1 cellular context compared by ENCODE assay signal in genomic region chr6:52724406-52725121, GRCh38.
TF ChIP-seq lines count a peak whose summit lies in the region.

No MANE protein-coding gene starts in this region.

TF ChIP-seq in HepG2, 621 proteins besides CTCF, POLR2A, EP300 and RAD21 (continued from another document and continues in another):
- TF ChIP-seq ZFP91 (CRISPR knock-in tag; IDR thresholded peaks at IDR 0.05; ENCODE audit: borderline replicate concordance) (peak; percentile 67), ZNF225 (CRISPR knock-in tag; IDR thresholded peaks at IDR 0.05) (no peak; the same call in 1 of the 2 replicates), TCF12 (IDR thresholded peaks at IDR 0.05) (no peak), TCF12 (CRISPR knock-in tag; IDR thresholded peaks at IDR 0.05) (0 out of 2 replicates have a peak, but pooled peaks have one; percentile 14), CENPT (CRISPR knock-in tag; IDR thresholded peaks at IDR 0.05; ENCODE audit: low read depth) (no peak), ZNF549 (CRISPR knock-in tag; IDR thresholded peaks at IDR 0.05) (no peak), CAMTA2 (CRISPR knock-in tag; IDR thresholded peaks at IDR 0.05; ENCODE audit: borderline replicate concordance) (peak; percentile 43; the same call in 1 of the 2 replicates), SPEN (CRISPR knock-in tag; IDR thresholded peaks at IDR 0.05; ENCODE audit: low read depth) (no peak), ARID5B (CRISPR knock-in tag; IDR thresholded peaks at IDR 0.05) (peak; percentile 74), ZNF709 (CRISPR knock-in tag; IDR thresholded peaks at IDR 0.05) (no peak), ZBTB4 (CRISPR knock-in tag; IDR thresholded peaks at IDR 0.05; ENCODE audit: borderline replicate concordance) (peak; percentile 75; the same call in 1 of the 2 replicates), ZNF703 (CRISPR knock-in tag; IDR thresholded peaks at IDR 0.05; ENCODE audit: borderline replicate concordance) (no peak), HDAC6 (IDR thresholded peaks at IDR 0.05; ENCODE audit: low read depth, low read length) (no peak), ZNF772 (CRISPR knock-in tag; IDR thresholded peaks at IDR 0.05) (no peak), SETDB1 (CRISPR knock-in tag; IDR thresholded peaks at IDR 0.05; ENCODE audit: borderline replicate concordance) (no peak), MAF1 (CRISPR knock-in tag; IDR thresholded peaks at IDR 0.05; ENCODE audit: borderline replicate concordance) (no peak), ARNT2 (CRISPR knock-in tag; IDR thresholded peaks at IDR 0.05; ENCODE audit: low read depth) (peak; percentile 54; the same call in 1 of the 2 replicates), SIN3B (IDR thresholded peaks at IDR 0.05; ENCODE audit: low read length) (0 out of 2 replicates have a peak, but pooled peaks have one; percentile 45), ZNF484 (CRISPR knock-in tag; IDR thresholded peaks at IDR 0.05; ENCODE audit: borderline replicate concordance, low read depth) (no peak), ZBTB8A (CRISPR knock-in tag; IDR thresholded peaks at IDR 0.05; ENCODE audit: borderline replicate concordance, low read depth) (no peak), RELA (CRISPR knock-in tag; IDR thresholded peaks at IDR 0.05) (no peak), DR1 (CRISPR knock-in tag; IDR thresholded peaks at IDR 0.05) (no peak), YEATS4 (CRISPR knock-in tag; IDR thresholded peaks at IDR 0.05; ENCODE audit: borderline replicate concordance) (no peak), ATF1 (CRISPR knock-in tag; IDR thresholded peaks at IDR 0.05) (no peak), ZSCAN31 (CRISPR knock-in tag; IDR thresholded peaks at IDR 0.05; ENCODE audit: low read depth) (0 out of 2 replicates have a peak, but pooled peaks have one; percentile 27), MAFG (CRISPR knock-in tag; IDR thresholded peaks at IDR 0.05) (no peak), GABPB1 (CRISPR knock-in tag; IDR thresholded peaks at IDR 0.05) (peak; percentile 13; the same call in 1 of the 2 replicates), ELF1 (CRISPR knock-in tag; IDR thresholded peaks at IDR 0.05) (0 out of 2 replicates have a peak, but pooled peaks have one; percentile 8), AKNA (CRISPR knock-in tag; IDR thresholded peaks at IDR 0.05; ENCODE audit: borderline replicate concordance) (no peak), GTF2F1 (IDR thresholded peaks at IDR 0.05; ENCODE audit: low read length) (no peak), ZNF781 (CRISPR knock-in tag; IDR thresholded peaks at IDR 0.05; ENCODE audit: borderline replicate concordance, not compliant biosample characterization) (peak; percentile 38), MED1 (CRISPR knock-in tag; IDR thresholded peaks at IDR 0.05) (peak; percentile 70), ZNF446 (CRISPR knock-in tag; IDR thresholded peaks at IDR 0.05) (no peak), ZFP41 (CRISPR knock-in tag; IDR thresholded peaks at IDR 0.05; ENCODE audit: borderline replicate concordance) (no peak), ZNF383 (CRISPR knock-in tag; IDR thresholded peaks at IDR 0.05; ENCODE audit: borderline replicate concordance) (no peak), ERF (CRISPR knock-in tag; IDR thresholded peaks at IDR 0.05) (0 out of 2 replicates have a peak, but pooled peaks have one; percentile 36), ZNF577 (CRISPR knock-in tag; IDR thresholded peaks at IDR 0.05; ENCODE audit: borderline replicate concordance, low read depth) (no peak), ZNF720 (CRISPR knock-in tag; IDR thresholded peaks at IDR 0.05) (no peak), ZNF44 (CRISPR knock-in tag; IDR thresholded peaks at IDR 0.05) (no peak), FLYWCH1 (CRISPR knock-in tag; IDR thresholded peaks at IDR 0.05) (no peak), ZNF790 (CRISPR knock-in tag; IDR thresholded peaks at IDR 0.05; ENCODE audit: borderline replicate concordance) (no peak), NFIB (CRISPR knock-in tag; IDR thresholded peaks at IDR 0.05; ENCODE audit: borderline replicate concordance) (no peak), ZNF260 (CRISPR knock-in tag; IDR thresholded peaks at IDR 0.05; ENCODE audit: borderline replicate concordance, low read depth) (no peak)
- TF ChIP-seq, protein P1, sequence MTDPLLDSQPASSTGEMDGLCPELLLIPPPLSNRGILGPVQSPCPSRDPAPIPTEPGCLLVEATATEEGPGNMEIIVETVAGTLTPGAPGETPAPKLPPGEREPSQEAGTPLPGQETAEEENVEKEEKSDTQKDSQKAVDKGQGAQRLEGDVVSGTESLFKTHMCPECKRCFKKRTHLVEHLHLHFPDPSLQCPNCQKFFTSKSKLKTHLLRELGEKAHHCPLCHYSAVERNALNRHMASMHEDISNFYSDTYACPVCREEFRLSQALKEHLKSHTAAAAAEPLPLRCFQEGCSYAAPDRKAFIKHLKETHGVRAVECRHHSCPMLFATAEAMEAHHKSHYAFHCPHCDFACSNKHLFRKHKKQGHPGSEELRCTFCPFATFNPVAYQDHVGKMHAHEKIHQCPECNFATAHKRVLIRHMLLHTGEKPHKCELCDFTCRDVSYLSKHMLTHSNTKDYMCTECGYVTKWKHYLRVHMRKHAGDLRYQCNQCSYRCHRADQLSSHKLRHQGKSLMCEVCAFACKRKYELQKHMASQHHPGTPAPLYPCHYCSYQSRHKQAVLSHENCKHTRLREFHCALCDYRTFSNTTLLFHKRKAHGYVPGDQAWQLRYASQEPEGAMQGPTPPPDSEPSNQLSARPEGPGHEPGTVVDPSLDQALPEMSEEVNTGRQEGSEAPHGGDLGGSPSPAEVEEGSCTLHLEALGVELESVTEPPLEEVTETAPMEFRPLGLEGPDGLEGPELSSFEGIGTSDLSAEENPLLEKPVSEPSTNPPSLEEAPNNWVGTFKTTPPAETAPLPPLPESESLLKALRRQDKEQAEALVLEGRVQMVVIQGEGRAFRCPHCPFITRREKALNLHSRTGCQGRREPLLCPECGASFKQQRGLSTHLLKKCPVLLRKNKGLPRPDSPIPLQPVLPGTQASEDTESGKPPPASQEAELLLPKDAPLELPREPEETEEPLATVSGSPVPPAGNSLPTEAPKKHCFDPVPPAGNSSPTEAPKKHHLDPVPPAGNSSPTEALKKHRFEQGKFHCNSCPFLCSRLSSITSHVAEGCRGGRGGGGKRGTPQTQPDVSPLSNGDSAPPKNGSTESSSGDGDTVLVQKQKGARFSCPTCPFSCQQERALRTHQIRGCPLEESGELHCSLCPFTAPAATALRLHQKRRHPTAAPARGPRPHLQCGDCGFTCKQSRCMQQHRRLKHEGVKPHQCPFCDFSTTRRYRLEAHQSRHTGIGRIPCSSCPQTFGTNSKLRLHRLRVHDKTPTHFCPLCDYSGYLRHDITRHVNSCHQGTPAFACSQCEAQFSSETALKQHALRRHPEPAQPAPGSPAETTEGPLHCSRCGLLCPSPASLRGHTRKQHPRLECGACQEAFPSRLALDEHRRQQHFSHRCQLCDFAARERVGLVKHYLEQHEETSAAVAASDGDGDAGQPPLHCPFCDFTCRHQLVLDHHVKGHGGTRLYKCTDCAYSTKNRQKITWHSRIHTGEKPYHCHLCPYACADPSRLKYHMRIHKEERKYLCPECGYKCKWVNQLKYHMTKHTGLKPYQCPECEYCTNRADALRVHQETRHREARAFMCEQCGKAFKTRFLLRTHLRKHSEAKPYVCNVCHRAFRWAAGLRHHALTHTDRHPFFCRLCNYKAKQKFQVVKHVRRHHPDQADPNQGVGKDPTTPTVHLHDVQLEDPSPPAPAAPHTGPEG (CRISPR knock-in tag; IDR thresholded peaks at IDR 0.05) = 0 out of 2 replicates have a peak, but pooled peaks have one; percentile 42
- TF ChIP-seq, protein P2, sequence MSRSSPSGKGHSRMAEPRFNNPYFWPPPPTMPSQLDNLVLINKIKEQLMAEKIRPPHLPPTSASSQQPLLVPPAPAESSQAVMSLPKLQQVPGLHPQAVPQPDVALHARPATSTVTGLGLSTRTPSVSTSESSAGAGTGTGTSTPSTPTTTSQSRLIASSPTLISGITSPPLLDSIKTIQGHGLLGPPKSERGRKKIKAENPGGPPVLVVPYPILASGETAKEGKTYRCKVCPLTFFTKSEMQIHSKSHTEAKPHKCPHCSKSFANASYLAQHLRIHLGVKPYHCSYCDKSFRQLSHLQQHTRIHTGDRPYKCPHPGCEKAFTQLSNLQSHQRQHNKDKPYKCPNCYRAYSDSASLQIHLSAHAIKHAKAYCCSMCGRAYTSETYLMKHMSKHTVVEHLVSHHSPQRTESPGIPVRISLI (CRISPR knock-in tag; IDR thresholded peaks at IDR 0.05; ENCODE audit: borderline replicate concordance) = peak; percentile 62; the same call in 1 of the 2 replicates
